25 cellular contexts compared by ENCODE assay signal in genomic region chr7:74619235-74619860, GRCh38. TPM values are rescaled to one million over a fixed set of nuclear protein-coding genes. Genes with fewer than 3 reads are reported as not detected.
DNase-seq lines count a peak whose midpoint lies in the region; ATAC-seq and TF ChIP-seq lines count a peak whose summit lies in the region.
"Had no signal": no experiment of that assay in that cellular context is flagged by ENCODE, and none has a peak within 500 bp of the region (broad histone marks: within the 10 kb centered on the region; RNA-seq: fewer than 3 reads in every experiment).

No MANE protein-coding gene starts in this region.

- dilution Hi-C loops in IMR-90 (cut with HindIII; ENCODE audit: low sequenced_read_pairs, unreplicated experiment): no loop called here

- POLR2A ChIA-PET in IMR-90 (lab: Charles Lee; ENCODE audit: unreplicated experiment): no interaction called here
- POLR2A ChIA-PET in OCI-LY7 (lab: Charles Lee): interaction anchor here (0.7 to 1.1 kb wide), 2 partner anchors 22 to 76 kb away, joined by 3 read pairs; no protein-coding TSS in a partner anchor

- H2AFZ ChIP-seq in IMR-90 (replicated peaks; ENCODE audit: low read length, poor library complexity): peak overlapping the region; percentile 9
- peak overlapping the region; percentile 46 for H2AFZ ChIP-seq in OCI-LY7 (ENCODE audit: low read length)

- no peak for TF ChIP-seq RAD21 in IMR-90 (IDR thresholded peaks at IDR 0.05; ENCODE audit: low read length)

- TF ChIP-seq CTCF in IMR-90 (conservative IDR thresholded peaks at IDR 0.05; ENCODE audit: low read depth, low read length) (no peak), OCI-LY7 (conservative IDR thresholded peaks at IDR 0.05; ENCODE audit: low read length) (no peak), nephron progenitor cell (IDR thresholded peaks at IDR 0.05) (no peak)

- CTCF ChIA-PET in IMR-90 (lab: Yijun Ruan, JAX): interaction anchor here (1.1 kb wide), 1 partner anchor 202 kb away, joined by 4 read pairs; no protein-coding TSS in a partner anchor
- CTCF ChIA-PET in OCI-LY7 (lab: Charles Lee; ENCODE audit: unreplicated experiment): no interaction called here

- H3K9me2 ChIP-seq in OCI-LY7 (ENCODE audit: insufficient read depth, low read length): no peaks in the 10 kb centered on the region

- no peaks in the 10 kb centered on the region for H3K27me3 ChIP-seq in IMR-90 (ENCODE audit: control insufficient read depth, insufficient read depth, low read length)
- H3K27me3 ChIP-seq: brain microvascular endothelial cell, dorsolateral prefrontal cortex, esophagus squamous epithelium, left lung, sigmoid colon, SJCRH30 had no signal

- no peaks in the 10 kb centered on the region for H3K36me3 Mint-ChIP-seq in nephron progenitor cell (ENCODE audit: low read depth)
- H3K36me3 Mint-ChIP-seq: CD8-positive, alpha-beta memory T cell had no signal

- no peak for TF ChIP-seq POLR2A in IMR-90 (IDR thresholded peaks at IDR 0.05; ENCODE audit: low read depth, low read length)

- H3K9me1 ChIP-seq in IMR-90 (ENCODE audit: insufficient read depth, low read length): no peaks in the 10 kb centered on the region

- H2BK20ac ChIP-seq in IMR-90 (ENCODE audit: low read depth, low read length): no peak overlapping the region

- H3K9ac ChIP-seq in IMR-90 (ENCODE audit: low read depth, low read length): no peak overlapping the region

- H4K5ac ChIP-seq in IMR-90 (ENCODE audit: low read depth, low read length): no peak overlapping the region

- WGBS in IMR-90 (ENCODE audit: extremely low coverage in 2 of 2, insufficient read length in 1 of 2), 2 experiments: 66% methylated on average over 9 of the region's 14 CpGs; no CpG with 5 or more reads in 1 of the 2 experiments

- H3K9me3 Mint-ChIP-seq in nephron progenitor cell: no peaks in the 10 kb centered on the region
- H3K9me3 Mint-ChIP-seq: activated T-helper 17 cell treated with anti-CD3 and anti-CD28 coated beads, Interleukin-2, amount 50 U/mL, for 72 hours; CD8-positive, alpha-beta memory T cell; stimulated activated naive CD8-positive, alpha-beta T cell treated with anti-CD3 and anti-CD28 coated beads, Interleukin-15, Interleukin-2, amounts not matched to agents 100 ng/mL and 50 ng/mL, for 24 hours; T-helper 2 cell treated with Interferon-gamma antibody and Interleukin-4, amounts not matched to agents 5 μg/mL and 100 μg/mL, for 36 hours had no signal

- peaks cover 8% of the 10 kb centered on the region for H3K27me3 Mint-ChIP-seq in nephron progenitor cell (ENCODE audit: low read depth, poor library complexity)
- H3K27me3 Mint-ChIP-seq: activated T-helper 17 cell treated with anti-CD3 and anti-CD28 coated beads, Interleukin-2, amount 50 U/mL, for 72 hours; stimulated activated naive CD8-positive, alpha-beta T cell treated with anti-CD3 and anti-CD28 coated beads, Interleukin-15, Interleukin-2, amounts not matched to agents 100 ng/mL and 50 ng/mL, for 24 hours had no signal

- in situ Hi-C loops in IMR-90 (cut with MboI; ENCODE audit: low sequenced_read_pairs): no loop called here

- no peak overlapping the region for H2BK15ac ChIP-seq in IMR-90 (ENCODE audit: low read depth, low read length)

- H3K4me3 ChIP-seq in IMR-90 (ENCODE audit: insufficient read depth, low read depth, low read length) (no peak overlapping the region), OCI-LY7 (ENCODE audit: low read depth, low read length, poor library complexity, severe bottlenecking) (no peak overlapping the region)
- H3K4me3 ChIP-seq: dorsolateral prefrontal cortex, esophagus squamous epithelium, left lung, sigmoid colon, SJCRH30 had no signal

- H4K20me1 ChIP-seq in IMR-90 (ENCODE audit: insufficient read depth, low read length) (no peaks in the 10 kb centered on the region), OCI-LY7 (ENCODE audit: insufficient read depth, low read length) (no peaks in the 10 kb centered on the region)

- no peak overlapping the region for H2BK5ac ChIP-seq in IMR-90 (ENCODE audit: low read depth, low read length, poor library complexity, severe bottlenecking)

- no peak overlapping the region for H3K4ac ChIP-seq in IMR-90 (ENCODE audit: low read depth, low read length)

- no peak overlapping the region for H4K8ac ChIP-seq in IMR-90 (ENCODE audit: low read depth in 2 of 2, low read length in 2 of 2)

- H3K4me1 ChIP-seq in IMR-90 (ENCODE audit: control insufficient read depth, insufficient read depth, low read length) (no peaks in the 10 kb centered on the region), OCI-LY7 (ENCODE audit: insufficient read depth, low read length, poor library complexity, severe bottlenecking) (peaks cover 33% of the 10 kb centered on the region)
- H3K4me1 ChIP-seq: sigmoid colon had no signal

- H4K91ac ChIP-seq in IMR-90 (ENCODE audit: insufficient read depth, low read depth, low read length): no peak overlapping the region

- H3K36me3 ChIP-seq in IMR-90 (ENCODE audit: control insufficient read depth, insufficient read depth, low read length) (no peaks in the 10 kb centered on the region), OCI-LY7 (ENCODE audit: insufficient read depth, low read length) (no peaks in the 10 kb centered on the region)
- H3K36me3 ChIP-seq: brain microvascular endothelial cell, esophagus squamous epithelium, left lung, sigmoid colon, SJCRH30 had no signal

- no peak for ATAC-seq in IMR-90 (ENCODE audit: low read depth)
- no peak for ATAC-seq in HG03469 (IDR thresholded peaks at IDR 0.05; ENCODE audit: unreplicated experiment)
- ATAC-seq in left lobe of liver: no peak
- ATAC-seq: activated T-helper 17 cell treated with anti-CD3 and anti-CD28 coated beads, Interleukin-2, amount 50 U/mL, for 72 hours; left lung; PC-3 had no signal

- no peak overlapping the region for H3K14ac ChIP-seq in IMR-90 (replicated peaks; ENCODE audit: low read depth, low read length)

- DNase-seq in DMS 273 (lab: John Stamatoyannopoulos, UW; ENCODE audit: unreplicated experiment) (peak; percentile 75), IMR-90 (no peak), OCI-LY7 (ENCODE audit: low spot score) (no peak), nephron progenitor cell (peak; percentile 10), NCI-H2196 (lab: John Stamatoyannopoulos, UW; ENCODE audit: unreplicated experiment) (no peak), left lobe of liver (ENCODE audit: low spot score) (no peak)
- no peak for DNase-seq in activated CD4-positive, alpha-beta T cell treated with anti-CD3 and anti-CD28 coated beads, Interleukin-2, amount 50 U/mL, for 4 hours
- DNase-seq: brain microvascular endothelial cell; CD8-positive, alpha-beta memory T cell; esophagus squamous epithelium; HCEC 1CT; Kasumi-1; left lung; NCI-H1105; NCI-H446; PC-3; sigmoid colon; stimulated activated CD4-positive, alpha-beta T cell treated with anti-CD3 and anti-CD28 coated beads, Interleukin-1b, Interleukin-23, amount 100 ng/mL, for 48 hours; trophoblast cell had no signal

- H2AK5ac ChIP-seq in IMR-90 (ENCODE audit: low read depth, low read length): no peak overlapping the region

- H2BK120ac ChIP-seq in IMR-90 (ENCODE audit: low read depth, low read length): no peak overlapping the region

- no peaks in the 10 kb centered on the region for H3K79me1 ChIP-seq in IMR-90 (ENCODE audit: low read depth in 1 of 2, low read length in 2 of 2)

- H2AK9ac ChIP-seq in IMR-90 (replicated peaks; ENCODE audit: low read depth, low read length, poor library complexity): no peak overlapping the region

- H3K9me3 ChIP-seq in IMR-90 (ENCODE audit: control insufficient read depth, insufficient read depth, low read length) (no peaks in the 10 kb centered on the region), OCI-LY7 (ENCODE audit: low read length) (no peaks in the 10 kb centered on the region)
- H3K9me3 ChIP-seq: esophagus squamous epithelium, left lung, sigmoid colon, SJCRH30 had no signal

- H3K4me3 Mint-ChIP-seq in nephron progenitor cell: no peak overlapping the region
- H3K4me3 Mint-ChIP-seq: activated T-helper 17 cell treated with anti-CD3 and anti-CD28 coated beads, Interleukin-2, amount 50 U/mL, for 72 hours; CD8-positive, alpha-beta memory T cell; stimulated activated naive CD8-positive, alpha-beta T cell treated with anti-CD3 and anti-CD28 coated beads, Interleukin-15, Interleukin-2, amounts not matched to agents 100 ng/mL and 50 ng/mL, for 24 hours; T-helper 2 cell treated with Interferon-gamma antibody and Interleukin-4, amounts not matched to agents 5 μg/mL and 100 μg/mL, for 36 hours had no signal

- H3K4me2 ChIP-seq in IMR-90 (ENCODE audit: low read depth, low read length): no peak overlapping the region
- no peak overlapping the region for H3K4me2 ChIP-seq in OCI-LY7 (ENCODE audit: low read length)

- H3K4me1 Mint-ChIP-seq in nephron progenitor cell: peaks cover 41% of the 10 kb centered on the region

- no peak overlapping the region for H3K23ac ChIP-seq in IMR-90 (ENCODE audit: low read depth, low read length)

- intact Hi-C loops in IMR-90 (cut with micrococcal nuclease): loop anchor here (5.0 kb wide), 1 partner anchor 33 kb away; no protein-coding TSS in a partner anchor
- intact Hi-C loops in OCI-LY7 (cut with micrococcal nuclease; ENCODE audit: unreplicated experiment): loop anchor here (10.0 kb wide), 1 partner anchor 95 kb away; no protein-coding TSS in a partner anchor

- BruUV-seq in IMR-90 (replicated peaks; lab: Mats Ljungman, UMichigan): no TSS peak
- no TSS peak for BruUV-seq in OCI-LY7 (replicated peaks; lab: Mats Ljungman, UMichigan)

- H3K27ac Mint-ChIP-seq in nephron progenitor cell: peak overlapping the region; percentile 25
- H3K27ac Mint-ChIP-seq: activated T-helper 17 cell treated with anti-CD3 and anti-CD28 coated beads, Interleukin-2, amount 50 U/mL, for 72 hours; stimulated activated naive CD8-positive, alpha-beta T cell treated with anti-CD3 and anti-CD28 coated beads, Interleukin-15, Interleukin-2, amounts not matched to agents 100 ng/mL and 50 ng/mL, for 24 hours; T-helper 2 cell treated with Interferon-gamma antibody and Interleukin-4, amounts not matched to agents 5 μg/mL and 100 μg/mL, for 36 hours had no signal

- H3K56ac ChIP-seq in IMR-90 (ENCODE audit: extremely low read depth, insufficient read depth, low read length): no peak overlapping the region

- no peak overlapping the region for H3K18ac ChIP-seq in IMR-90 (ENCODE audit: low read depth, low read length)

- H3K27ac ChIP-seq in IMR-90 (ENCODE audit: insufficient read depth, low read length): no peak overlapping the region
- H3K27ac ChIP-seq in OCI-LY7 (ENCODE audit: low read depth, low read length, poor library complexity, severe bottlenecking): no peak overlapping the region
- H3K27ac ChIP-seq: brain microvascular endothelial cell, dorsolateral prefrontal cortex, esophagus squamous epithelium, left lung, sigmoid colon, SJCRH30 had no signal

- no peaks in the 10 kb centered on the region for H3K79me2 ChIP-seq in OCI-LY7 (ENCODE audit: insufficient read depth, low read depth, low read length)

RNA-seq across cellular contexts. Expression of gene GTF2I, which starts 38.2 kb away (rescaled TPM):
- total RNA-seq in IMR-90 (2012; rRNA removed) (46.4 and 66.7 TPM in 2 replicates), OCI-LY7 (2022) (269 and 281 TPM in 2 replicates), left lobe of liver (119 TPM)
- polyA plus RNA-seq in IMR-90 (2012; rRNA removed): 78.3 and 88.8 TPM in 2 replicates
- 18.4 and 23.4 TPM in 2 replicates for polyA plus RNA-seq in IMR-90 (2012; cell fraction: cytosol; rRNA removed)
- 131 and 548 TPM in 2 replicates for polyA plus RNA-seq in IMR-90 (2012; cell fraction: nucleus; rRNA removed; ENCODE audit: low replicate concordance)
- total RNA-seq in OCI-LY7 (2014; rRNA removed; shearing (Covaris generic)): 145 and 188 TPM in 2 replicates

Comparison
In these comparisons a context has a peak if more than half of its experiments do, and no peak if none do; other contexts are left out.
1. DNase-seq: peak in DMS 273 (single experiment) and nephron progenitor cell (single experiment); none in IMR-90 (single experiment), OCI-LY7 (single experiment), NCI-H2196 (single experiment), activated CD4-positive, alpha-beta T cell treated with anti-CD3 and anti-CD28 coated beads, Interleukin-2, amount 50 U/mL, for 4 hours (0 of 2) and left lobe of liver (single experiment).